17 cellular contexts compared by ENCODE assay signal in the genomic region with DNA sequence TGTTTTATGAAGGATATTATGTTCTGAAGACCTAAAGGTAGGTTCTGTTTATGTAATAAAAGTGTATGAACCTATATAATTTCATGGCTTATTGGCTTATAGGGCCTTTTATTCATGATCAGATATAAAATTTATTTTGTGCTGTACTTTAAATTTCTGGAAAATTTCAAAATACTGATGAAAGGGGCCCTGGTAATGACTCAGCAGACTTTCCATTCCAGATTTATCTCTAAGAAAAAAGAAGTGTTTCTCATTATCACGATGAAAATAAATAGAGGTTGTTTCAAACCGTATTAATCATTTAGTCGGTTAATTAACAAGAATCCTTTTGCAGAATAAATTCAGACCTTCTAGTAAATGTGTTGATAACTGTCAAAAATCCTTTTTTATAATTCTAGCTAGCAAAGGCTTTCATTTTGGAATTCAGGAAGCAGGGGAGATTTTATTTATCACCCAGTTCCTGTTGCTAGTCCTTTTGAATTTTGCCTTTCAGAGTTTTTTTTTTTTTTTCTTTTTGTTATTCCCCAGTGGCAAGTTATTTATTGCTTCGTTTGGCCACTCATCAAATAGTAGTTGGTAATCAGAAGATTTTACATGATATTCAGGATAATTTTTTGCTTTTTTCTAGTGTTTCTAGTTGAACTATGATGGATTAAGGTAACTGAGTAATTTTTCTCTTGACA. TPM values are rescaled to one million over a fixed set of nuclear protein-coding genes. Genes with fewer than 3 reads are reported as not detected.
A peak's percentile ranks its signal among the peaks of the same experiment; 100 is the strongest.
DNase-seq lines count a peak whose midpoint lies in the region; ATAC-seq and TF ChIP-seq lines count a peak whose summit lies in the region.
"Had no signal": no experiment of that assay in that cellular context is flagged by ENCODE, and none has a peak within 500 bp of the region (broad histone marks: within the 10 kb centered on the region; RNA-seq: fewer than 3 reads in every experiment).

No MANE protein-coding gene starts in this region.

- TF ChIP-seq POLR2A in vagina (IDR thresholded peaks at IDR 0.05) (no peak), GM18505 (IDR thresholded peaks at IDR 0.05; ENCODE audit: borderline replicate concordance, extremely low read depth, insufficient read depth, insufficient read length) (no peak)

- no peak for ATAC-seq in GM18505 (IDR thresholded peaks at IDR 0.05; ENCODE audit: unreplicated experiment)
- ATAC-seq: stimulated activated memory B cell treated with anti-CD40 and anti-IgM and Interleukin-4, amounts not matched to agents 10 μg/mL and 1 μg/mL and 100 μg/mL, for 72 hours had no signal

- peaks cover 24% of the 10 kb centered on the region for H3K4me1 ChIP-seq in ACC112 (ENCODE audit: control insufficient read depth, insufficient read depth, low read length, unreplicated experiment)
- H3K4me1 ChIP-seq in muscle layer of duodenum (ENCODE audit: control insufficient read depth in 1 of 2, insufficient read depth in 2 of 2, low read length in 2 of 2), result peaks cover 0 to 15% of the 10 kb centered on the region in 2 donors
- peaks cover 5% of the 10 kb centered on the region for H3K4me1 ChIP-seq in vagina

- H3K27me3 ChIP-seq in ACC112 (ENCODE audit: insufficient read depth, low read length) (no peaks in the 10 kb centered on the region), muscle layer of duodenum (ENCODE audit: low read depth, low read length) (no peaks in the 10 kb centered on the region), vagina (no peaks in the 10 kb centered on the region)

- H3K4me3 ChIP-seq in ACC112 (ENCODE audit: low read depth, low read length) (peak overlapping the region; percentile 72), cardiac fibroblast (replicated peaks in 1 of 2; ENCODE audit: low read depth in 2 of 2, low read length in 2 of 2) (peak overlapping the region in 1 of 2 donors; percentile 2), muscle layer of duodenum (ENCODE audit: low read depth in 1 of 2, low read length in 2 of 2) (peak overlapping the region in 1 of 2 donors; percentile 32), vagina (no peak overlapping the region)

- peak overlapping the region; percentile 93 for H2AFZ ChIP-seq in ACC112 (ENCODE audit: low read length, unreplicated experiment)

- no peak for TF ChIP-seq CTCF in cardiac fibroblast (IDR thresholded peaks at IDR 0.05; ENCODE audit: low read depth, low read length)
- no peak for TF ChIP-seq CTCF in vagina (IDR thresholded peaks at IDR 0.05)

- intact Hi-C loops in vagina (cut with DNase I), result no loop called here

- no peaks in the 10 kb centered on the region for H3K36me3 ChIP-seq in ACC112 (ENCODE audit: insufficient read depth, low read length)
- H3K36me3 ChIP-seq in muscle layer of duodenum (ENCODE audit: control insufficient read depth in 1 of 2, insufficient read depth in 2 of 2, low read length in 2 of 2), result no peaks in the 10 kb centered on the region
- no peaks in the 10 kb centered on the region for H3K36me3 ChIP-seq in vagina

- DNase-seq in HEK293T (ENCODE audit: extremely low spot score) (no peak), cardiac fibroblast (ENCODE audit: low read depth in 2 of 2) (peak; percentile 25 to 47), kidney tubule cell (ENCODE audit: low spot score) (no peak), NCI-H2107 treated with DMSO at 0.1 percent for 48 hours (lab: John Stamatoyannopoulos, UW; ENCODE audit: unreplicated experiment) (no peak), vagina (ENCODE audit: extremely low spot score in 2 of 2) (no peak)
- DNase-seq: activated CD4-positive, CD25-positive, alpha-beta regulatory T cell; activated gamma-delta T cell treated with Interleukin-2 at 50 U/mL for 16 hours; effector CD4-positive, alpha-beta T cell; H7; Kasumi-1; NCI-H226; RPMI8226; stimulated activated CD4-positive, alpha-beta T cell treated with anti-CD3 and anti-CD28 coated beads, Interleukin-15, amount 100 ng/mL, for 24 hours had no signal

- peaks cover 19% of the 10 kb centered on the region for H3K79me2 ChIP-seq in ACC112 (ENCODE audit: control insufficient read depth, insufficient read depth, low read length, unreplicated experiment)

- H3K9me3 ChIP-seq in muscle layer of duodenum (ENCODE audit: control insufficient read depth in 1 of 2, low read length in 2 of 2), result no peaks in the 10 kb centered on the region
- H3K9me3 ChIP-seq in vagina, result no peaks in the 10 kb centered on the region

- POLR2A ChIA-PET in HEK293T (lab: Yijun Ruan, JAX), result no interaction called here

- CTCF ChIA-PET in HEK293T (lab: Yijun Ruan, JAX), result no interaction called here

- H3K27ac ChIP-seq in ACC112 (ENCODE audit: low read depth, low read length) (peak overlapping the region; percentile 69), muscle layer of duodenum (ENCODE audit: low read length) (peak overlapping the region; percentile 11), vagina (no peak overlapping the region)

TF ChIP-seq in HEK293T, 16 proteins besides CTCF, POLR2A, EP300 and RAD21:
- TF ChIP-seq TARDBP (IDR thresholded peaks at IDR 0.05) (no peak), BHLHE40 (IDR thresholded peaks at IDR 0.05; ENCODE audit: borderline replicate concordance) (no peak), CTBP1 (IDR thresholded peaks at IDR 0.05; ENCODE audit: borderline replicate concordance) (no peak), SP1 (IDR thresholded peaks at IDR 0.05) (no peak), FOXM1 (IDR thresholded peaks at IDR 0.05; ENCODE audit: borderline replicate concordance) (no peak), ZNF384 (IDR thresholded peaks at IDR 0.05) (peak; percentile 67; the same call in 1 of the 2 replicates), ELF4 (IDR thresholded peaks at IDR 0.05) (no peak)

RNA-seq across cellular contexts. Expression of a gene that starts 5.4 kb away (rescaled TPM):
- 28.5 TPM for total RNA-seq in vagina

Comparison
In these comparisons a context has a peak if more than half of its experiments do, and no peak if none do; other contexts are left out.
1. DNase-seq: peak in cardiac fibroblast (2 of 2); none in HEK293T (single experiment), kidney tubule cell (single experiment), NCI-H2107 treated with DMSO at 0.1 percent for 48 hours (single experiment) and vagina (0 of 2).